18 cellular contexts compared by ENCODE assay signal in the genomic region with DNA sequence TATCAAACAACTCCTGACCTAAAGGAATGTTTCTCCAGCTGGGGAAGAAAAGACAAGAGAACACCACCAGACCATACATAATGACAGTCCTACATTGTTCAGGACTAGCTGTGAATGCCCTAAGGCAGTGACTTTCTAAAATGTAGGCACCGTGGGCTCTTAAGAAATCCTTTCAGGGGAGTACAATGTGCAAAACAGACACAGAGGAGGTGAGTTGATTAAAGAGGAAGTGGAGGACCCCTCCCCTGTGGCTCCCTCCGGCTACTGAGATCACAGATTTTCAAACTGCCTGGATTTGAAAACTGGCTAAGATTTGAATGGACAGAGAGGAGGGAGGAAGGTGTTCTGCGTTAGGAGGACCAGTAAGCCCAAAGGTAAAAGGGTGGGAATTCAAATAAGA.
"Had no signal": no experiment of that assay in that cellular context is flagged by ENCODE, and none has a peak within 500 bp of the region (broad histone marks: within the 10 kb centered on the region; RNA-seq: fewer than 3 reads in every experiment).

No MANE protein-coding gene starts in this region.

- H3K4me3 Mint-ChIP-seq: memory B cell, nephron progenitor cell had no signal

- ATAC-seq: left cardiac atrium, lower lobe of right lung, sciatic nerve had no signal

- H3K9me3 ChIP-seq: left ventricle myocardium inferior, lower lobe of right lung, stomach, thoracic aorta, transverse colon had no signal

- H3K4me3 ChIP-seq: coronary artery, dorsolateral prefrontal cortex, left ventricle myocardium inferior, lower lobe of right lung, stomach, thoracic aorta, transverse colon had no signal

- H3K27ac Mint-ChIP-seq: memory B cell, nephron progenitor cell had no signal

- H3K36me3 ChIP-seq: left ventricle myocardium inferior, transverse colon had no signal

- H3K27me3 ChIP-seq: dorsolateral prefrontal cortex, stomach, transverse colon had no signal

- H3K36me3 Mint-ChIP-seq: memory B cell had no signal

- H3K27ac ChIP-seq: left ventricle myocardium inferior, lower lobe of right lung, stomach, thoracic aorta, transverse colon had no signal

- DNase-seq: dorsolateral prefrontal cortex; effector CD8-positive, alpha-beta T cell; kidney; left cardiac atrium; left ventricle myocardium inferior; lower lobe of right lung; midbrain; nephron progenitor cell; posterior cingulate gyrus; stimulated activated CD4-positive, alpha-beta T cell treated with anti-CD3 and anti-CD28 coated beads, Interleukin-2, amount 100 ng/mL, for 24 hours; stimulated activated naive CD4-positive, alpha-beta T cell; stomach; substantia nigra; transverse colon had no signal

- H3K9me3 Mint-ChIP-seq: memory B cell, nephron progenitor cell had no signal

- H3K4me1 Mint-ChIP-seq: memory B cell, nephron progenitor cell had no signal
